ENCODE assay signal across 19 cellular contexts in the genomic region with DNA sequence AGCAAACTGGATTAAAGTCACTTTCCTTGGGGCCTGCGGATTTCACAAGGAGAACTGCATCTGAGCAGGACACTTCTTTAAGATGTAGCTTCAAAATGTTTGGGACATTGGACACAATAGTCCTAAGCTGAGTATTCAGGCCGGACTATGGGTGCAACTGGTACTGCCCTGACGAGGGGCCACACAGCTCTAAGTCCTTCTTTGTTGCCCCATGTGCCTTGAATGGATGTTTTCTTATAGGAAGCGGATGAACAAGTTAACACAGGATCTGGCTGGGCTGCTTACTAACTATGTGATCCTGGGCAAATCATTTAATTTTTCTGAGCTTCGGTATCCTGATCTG.
A peak's percentile ranks its signal among the peaks of the same experiment; 100 is the strongest.
DNase-seq lines count a peak whose midpoint lies in the region; ATAC-seq, FAIRE-seq and TF ChIP-seq lines count a peak whose summit lies in the region.
"Had no signal": no experiment of that assay in that cellular context is flagged by ENCODE, and none has a peak within 500 bp of the region (broad histone marks: within the 10 kb centered on the region; RNA-seq: fewer than 3 reads in every experiment).

No MANE protein-coding gene starts in this region.

- H3K4me3 Mint-ChIP-seq in natural killer cell treated with Interleukin-12 subunit alpha and Interleukin-12 subunit beta and Interleukin-15 and Interleukin-18, amount 100 ng/mL, for 72 hours, result no peak overlapping the region
- H3K4me3 Mint-ChIP-seq in natural killer cell, result no peak overlapping the region
- H3K4me3 Mint-ChIP-seq: mesothelial cell of epicardium; stimulated activated naive B cell treated with anti-CD40 and anti-IgM and Interleukin-4, amounts not matched to agents 10 μg/mL and 1 μg/mL and 100 μg/mL, for 72 hours; T-cell had no signal

- no peak for DNase-seq in natural killer cell treated with Interleukin-12 subunit alpha and Interleukin-12 subunit beta and Interleukin-15 and Interleukin-18, amount 100 ng/mL, for 72 hours (ENCODE audit: low spot score)
- DNase-seq in natural killer cell, result no peak
- DNase-seq in activated naive CD4-positive, alpha-beta T cell treated with anti-CD3 and anti-CD28 coated beads, Interleukin-2, amount 50 U/mL, for 72 hours (ENCODE audit: low spot score in 2 of 2), result no peak
- DNase-seq in kidney, result no peak
- DNase-seq in upper lobe of right lung, result no peak
- no peak for DNase-seq in NCI-H510A (lab: John Stamatoyannopoulos, UW)
- no peak for DNase-seq in NCI-H526 (lab: John Stamatoyannopoulos, UW)
- DNase-seq: activated CD4-positive, alpha-beta T cell treated with anti-CD3 and anti-CD28 coated beads, Interleukin-2, amount 50 U/mL, for 4 hours; KG1; NCI-H187; stimulated activated CD4-positive, alpha-beta T cell treated with anti-CD3 and anti-CD28 coated beads, Interleukin-2, amount 100 ng/mL, for 24 hours; stimulated activated naive B cell treated with anti-CD40 and anti-IgM and Interleukin-4, amounts not matched to agents 10 μg/mL and 1 μg/mL and 100 μg/mL, for 72 hours; T-cell had no signal

- no peak for FAIRE-seq in kidney (lab: Jason Lieb, UNC)
- FAIRE-seq: endometrium had no signal

- peaks cover 23 to 45% of the 10 kb centered on the region in 2 donors for H3K4me1 Mint-ChIP-seq in natural killer cell treated with Interleukin-12 subunit alpha and Interleukin-12 subunit beta and Interleukin-15 and Interleukin-18, amount 100 ng/mL, for 72 hours (ENCODE audit: low read depth in 2 of 2)
- H3K4me1 Mint-ChIP-seq in natural killer cell, result peaks cover 14 to 18% of the 10 kb centered on the region in 2 donors
- H3K4me1 Mint-ChIP-seq: mesothelial cell of epicardium had no signal

- H3K27me3 Mint-ChIP-seq in natural killer cell treated with Interleukin-12 subunit alpha and Interleukin-12 subunit beta and Interleukin-15 and Interleukin-18, amount 100 ng/mL, for 72 hours, result no peaks in the 10 kb centered on the region
- no peaks in the 10 kb centered on the region for H3K27me3 Mint-ChIP-seq in natural killer cell (ENCODE audit: low read depth in 2 of 2)
- H3K27me3 Mint-ChIP-seq: stimulated activated naive B cell treated with anti-CD40 and anti-IgM and Interleukin-4, amounts not matched to agents 10 μg/mL and 1 μg/mL and 100 μg/mL, for 72 hours; T-cell had no signal

- H3K36me3 Mint-ChIP-seq in natural killer cell treated with Interleukin-12 subunit alpha and Interleukin-12 subunit beta and Interleukin-15 and Interleukin-18, amount 100 ng/mL, for 72 hours, result peaks cover 37% of the 10 kb centered on the region
- H3K36me3 Mint-ChIP-seq in natural killer cell, result peaks cover 10% of the 10 kb centered on the region
- peaks cover 38 to 66% of the 10 kb centered on the region in 2 donors for H3K36me3 Mint-ChIP-seq in activated naive CD4-positive, alpha-beta T cell treated with anti-CD3 and anti-CD28 coated beads, Interleukin-2, amount 50 U/mL, for 72 hours
- H3K36me3 Mint-ChIP-seq: mesothelial cell of epicardium had no signal

- H3K36me3 ChIP-seq in kidney (ENCODE audit: control insufficient read depth in 1 of 2, insufficient read depth in 2 of 2, low read length in 2 of 2) (peaks cover 25 to 45% of the 10 kb centered on the region in 2 donors), upper lobe of right lung (peaks cover 85% of the 10 kb centered on the region)

- H3K9ac ChIP-seq in kidney (ENCODE audit: low read length in 2 of 2), result peak overlapping the region in 1 of 2 donors; percentile 36

- H3K27ac ChIP-seq in kidney (ENCODE audit: low read depth in 2 of 2, low read length in 2 of 2) (peak overlapping the region; percentile 32 to 71), upper lobe of right lung (peak overlapping the region; percentile 7)
- H3K27ac ChIP-seq: C4-2B had no signal

- H3K9me3 ChIP-seq in kidney (ENCODE audit: control insufficient read depth in 1 of 2, low read length in 2 of 2) (no peaks in the 10 kb centered on the region), upper lobe of right lung (no peaks in the 10 kb centered on the region)
- H3K9me3 ChIP-seq: ascending aorta, prostate gland had no signal

- H3K4me1 ChIP-seq in kidney (ENCODE audit: control insufficient read depth in 1 of 2, insufficient read depth in 1 of 2, low read depth in 1 of 2, low read length in 2 of 2) (peaks cover 32 to 53% of the 10 kb centered on the region in 2 donors), upper lobe of right lung (peaks cover 17% of the 10 kb centered on the region)
- H3K4me1 ChIP-seq: prostate gland had no signal

- H3K4me3 ChIP-seq in kidney (ENCODE audit: low read length in 2 of 2), result no peak overlapping the region
- H3K4me3 ChIP-seq in upper lobe of right lung, result no peak overlapping the region
- H3K4me3 ChIP-seq: ascending aorta, prostate gland had no signal

- H3K9me3 Mint-ChIP-seq in natural killer cell treated with Interleukin-12 subunit alpha and Interleukin-12 subunit beta and Interleukin-15 and Interleukin-18, amount 100 ng/mL, for 72 hours, result no peaks in the 10 kb centered on the region
- H3K9me3 Mint-ChIP-seq in natural killer cell, result no peaks in the 10 kb centered on the region
- H3K9me3 Mint-ChIP-seq in activated naive CD4-positive, alpha-beta T cell treated with anti-CD3 and anti-CD28 coated beads, Interleukin-2, amount 50 U/mL, for 72 hours, result no peaks in the 10 kb centered on the region
- H3K9me3 Mint-ChIP-seq: mesothelial cell of epicardium; stimulated activated naive B cell treated with anti-CD40 and anti-IgM and Interleukin-4, amounts not matched to agents 10 μg/mL and 1 μg/mL and 100 μg/mL, for 72 hours; T-cell had no signal

- ATAC-seq in natural killer cell treated with Interleukin-12 subunit alpha and Interleukin-12 subunit beta and Interleukin-15 and Interleukin-18, amount 100 ng/mL, for 72 hours, result no peak
- ATAC-seq in natural killer cell (no peak), upper lobe of right lung (no peak), HG03095 (IDR thresholded peaks at IDR 0.05; ENCODE audit: unreplicated experiment) (no peak)
- no peak for ATAC-seq in activated naive CD4-positive, alpha-beta T cell treated with anti-CD3 and anti-CD28 coated beads, Interleukin-2, amount 50 U/mL, for 72 hours
- ATAC-seq: stimulated activated naive B cell treated with anti-CD40 and anti-IgM and Interleukin-4, amounts not matched to agents 10 μg/mL and 1 μg/mL and 100 μg/mL, for 72 hours; T-cell had no signal

- H3K27ac Mint-ChIP-seq in natural killer cell treated with Interleukin-12 subunit alpha and Interleukin-12 subunit beta and Interleukin-15 and Interleukin-18, amount 100 ng/mL, for 72 hours, result peak overlapping the region; percentile 18 to 50
- peak overlapping the region in 1 of 2 donors; percentile 55 for H3K27ac Mint-ChIP-seq in natural killer cell
- H3K27ac Mint-ChIP-seq in activated naive CD4-positive, alpha-beta T cell treated with anti-CD3 and anti-CD28 coated beads, Interleukin-2, amount 50 U/mL, for 72 hours, result peak overlapping the region; percentile 50 to 73
- H3K27ac Mint-ChIP-seq: mesothelial cell of epicardium; stimulated activated naive B cell treated with anti-CD40 and anti-IgM and Interleukin-4, amounts not matched to agents 10 μg/mL and 1 μg/mL and 100 μg/mL, for 72 hours had no signal

- no peak for TF ChIP-seq CTCF in natural killer cell (IDR thresholded peaks at IDR 0.05)
- no peak for TF ChIP-seq CTCF in kidney (IDR thresholded peaks at IDR 0.05; ENCODE audit: borderline replicate concordance, extremely low read depth, insufficient read depth)
- no peak for TF ChIP-seq CTCF in upper lobe of right lung (IDR thresholded peaks at IDR 0.05)

- H3K27me3 ChIP-seq in upper lobe of right lung, result no peaks in the 10 kb centered on the region
- H3K27me3 ChIP-seq: ascending aorta had no signal

- intact Hi-C loops in natural killer cell (cut with micrococcal nuclease), result no loop called here
- intact Hi-C loops in kidney (cut with DNase I), result no loop called here
- intact Hi-C loops in upper lobe of right lung (cut with DNase I), result no loop called here
